Comparison of ENCODE assay signal across 8 cellular contexts in the genomic region with DNA sequence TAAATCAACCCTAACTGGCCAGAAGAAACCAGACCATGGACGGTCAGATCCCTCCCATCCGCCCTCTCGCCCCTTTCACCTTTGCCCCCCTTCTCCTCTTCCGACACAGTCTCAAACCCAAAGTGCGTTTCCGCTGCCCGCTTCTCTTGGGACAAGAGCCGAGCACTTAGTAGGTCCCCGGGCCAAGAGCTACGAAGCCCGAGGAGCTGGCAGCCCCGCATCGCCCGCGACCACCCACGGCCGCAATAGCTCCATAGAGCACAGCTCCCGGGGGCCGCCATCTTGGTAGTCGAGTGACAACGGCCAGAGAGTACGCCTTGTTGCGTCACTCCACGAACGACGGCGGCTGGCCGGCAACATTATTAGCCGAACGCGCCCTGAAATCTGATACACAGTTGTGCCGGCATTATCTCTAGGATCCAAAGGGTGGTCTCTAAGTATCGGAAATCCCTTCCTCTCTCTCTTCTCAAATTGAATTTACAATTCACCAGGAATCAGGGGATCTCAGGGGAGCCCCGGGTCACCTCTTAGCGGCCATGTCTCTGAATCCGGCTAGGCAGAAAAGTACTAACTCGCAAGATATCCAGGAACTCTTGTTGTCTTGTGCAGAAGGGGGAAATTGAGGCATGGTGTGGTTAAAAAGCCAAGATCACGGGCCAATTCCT. TPM values are rescaled to one million over a fixed set of nuclear protein-coding genes. Genes with fewer than 3 reads are reported as not detected.
DNase-seq lines count a peak whose midpoint lies in the region; ATAC-seq and TF ChIP-seq lines count a peak whose summit lies in the region.

A gene with protein sequence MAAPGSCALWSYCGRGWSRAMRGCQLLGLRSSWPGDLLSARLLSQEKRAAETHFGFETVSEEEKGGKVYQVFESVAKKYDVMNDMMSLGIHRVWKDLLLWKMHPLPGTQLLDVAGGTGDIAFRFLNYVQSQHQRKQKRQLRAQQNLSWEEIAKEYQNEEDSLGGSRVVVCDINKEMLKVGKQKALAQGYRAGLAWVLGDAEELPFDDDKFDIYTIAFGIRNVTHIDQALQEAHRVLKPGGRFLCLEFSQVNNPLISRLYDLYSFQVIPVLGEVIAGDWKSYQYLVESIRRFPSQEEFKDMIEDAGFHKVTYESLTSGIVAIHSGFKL (minus strand): TSS at position 298 of the 665 bp plus-strand sequence. CDS start 17 bp downstream, at position 281.

- TF ChIP-seq POLR2A in GM18526 (IDR thresholded peaks at IDR 0.05; ENCODE audit: extremely low read depth, insufficient read length): peak; percentile 89
- no peak for TF ChIP-seq POLR2A in spleen (IDR thresholded peaks at IDR 0.05)

- H3K27me3 ChIP-seq in spleen (replicated peaks in 1 of 7): no peaks in the 10 kb centered on the region

- no peaks in the 10 kb centered on the region for H3K9me3 Mint-ChIP-seq in immature natural killer cell

- peaks cover 24 to 29% of the 10 kb centered on the region in 2 donors for H3K4me1 Mint-ChIP-seq in immature natural killer cell

- intact Hi-C loops in spleen (cut with DNase I; ENCODE audit: low total_unique reads): no loop called here

- 0 to 1% (median 0%) methylated on average over 31 to 38 of the region's 38 CpGs for WGBS in spleen, 5 donors

- peaks cover 3 to 6% (median 5%) of the 10 kb centered on the region in 3 donors for H3K27me3 Mint-ChIP-seq in immature natural killer cell (ENCODE audit: low read depth in 3 of 3)

- peak within 1 kb of the TSS; percentile 99 to 100 (median 100) for H3K4me3 Mint-ChIP-seq in immature natural killer cell

- H3K4me1 ChIP-seq in spleen: peaks cover 5 to 52% (median 21%) of the 10 kb centered on the region in 6 donors

- H3K9me3 ChIP-seq in spleen: no peaks in the 10 kb centered on the region

- DNase-seq in 8988T (peak; percentile 46), NCI-H2196 (lab: John Stamatoyannopoulos, UW; ENCODE audit: unreplicated experiment) (peak; percentile 82), caudate nucleus (lab: John Stamatoyannopoulos, UW) (peak in 60 of 61 donors; percentile 49 to 97 (median 87)), immature natural killer cell (peak; percentile 81 to 82 (median 82)), spleen (peak; percentile 98)
- DNase-seq in activated CD4-positive, CD25-positive, alpha-beta regulatory T cell (lab: John Stamatoyannopoulos, UW): peak; percentile 56 to 74 (median 70)

- H3K36me3 Mint-ChIP-seq in immature natural killer cell: peaks cover 0 to 4% (median 0%) of the 10 kb centered on the region in 3 donors

- peak in 1 of 11 experiments; percentile 8 for TF ChIP-seq CTCF in spleen (IDR thresholded peaks at IDR 0.05 in 8 of 11, conservative IDR thresholded peaks at IDR 0.05 in 3 of 11)

- peaks cover 0 to 9% (median 0%) of the 10 kb centered on the region in 6 donors for H3K36me3 ChIP-seq in spleen

- peak within 1 kb of the TSS; percentile 57 to 80 (median 71) for H3K4me3 ChIP-seq in spleen

- peak within 1 kb of the TSS; percentile 96 to 100 (median 99) for H3K27ac Mint-ChIP-seq in immature natural killer cell

- peak within 1 kb of the TSS; percentile 94 for H3K27ac ChIP-seq in caudate nucleus (ENCODE audit: low read depth, low read length)
- peak within 1 kb of the TSS; percentile 91 to 95 (median 93) for H3K27ac ChIP-seq in spleen

- ATAC-seq in HG03097 (IDR thresholded peaks at IDR 0.05; ENCODE audit: low FRiP score, unreplicated experiment): peak; percentile 69

RNA-seq across cellular contexts. Expression of the gene that starts here (rescaled TPM):
- polyA plus RNA-seq in immature natural killer cell (10 to 100 TPM; 39.7 to 51.8 (median 49.6) TPM), spleen (10 to 100 TPM; 29.2 to 34.6 (median 32.5) TPM)
- 10 to 100 TPM; 18.6 to 24.0 (median 20.2) TPM for total RNA-seq in spleen

Comparison
In these comparisons a context has a peak if more than half of its experiments do, and no peak if none do; other contexts are left out.
1. Peak in every context shown above with its lines: DNase-seq, ATAC-seq, H3K4me3 ChIP-seq and H3K27ac ChIP-seq.
2. DNase-seq: peak in every context shown above with its lines; median percentile 98 in spleen; 87 in caudate nucleus; 82 in NCI-H2196; 82 in immature natural killer cell; 70 in activated CD4-positive, CD25-positive, alpha-beta regulatory T cell; 46 in 8988T.